Comparison of ENCODE assay signal across 18 cellular contexts in genomic region chr5:171601266-171601881, GRCh38.
DNase-seq lines count a peak whose midpoint lies in the region; ATAC-seq and TF ChIP-seq lines count a peak whose summit lies in the region.
"Had no signal": no experiment of that assay in that cellular context is flagged by ENCODE, and none has a peak within 500 bp of the region (broad histone marks: within the 10 kb centered on the region; RNA-seq: fewer than 3 reads in every experiment).

No MANE protein-coding gene starts in this region.

- H3T11ph ChIP-seq in H9 (ENCODE audit: low read length): no peak overlapping the region

- H3K23me2 ChIP-seq in H9 (ENCODE audit: insufficient read length, low read depth, low read length, poor library complexity, severe bottlenecking): no peaks in the 10 kb centered on the region

- no peak overlapping the region for H3K4me2 ChIP-seq in H9 (ENCODE audit: insufficient read depth, insufficient read length, low read length)
- H3K4me2 ChIP-seq: A549, KMS-11 had no signal

- H2BK15ac ChIP-seq in H9 (ENCODE audit: low read depth, low read length): no peak overlapping the region

- H3K79me1 ChIP-seq in H9 (ENCODE audit: insufficient read depth, low read depth, low read length, poor library complexity, severe bottlenecking): no peaks in the 10 kb centered on the region

- no peak overlapping the region for H3K23ac ChIP-seq in H9 (ENCODE audit: insufficient read length, low read depth, low read length)

- no peak for ATAC-seq in GM19328 (IDR thresholded peaks at IDR 0.05; ENCODE audit: unreplicated experiment)
- ATAC-seq: HCT116, Right ventricle myocardium inferior, WTC11 had no signal

- H3K27me3 Mint-ChIP-seq in H9 (ENCODE audit: low read depth): peaks cover 26% of the 10 kb centered on the region

- no peak for TF ChIP-seq CTCF in H9 (conservative IDR thresholded peaks at IDR 0.05)

- peaks cover 4 to 8% (median 4%) of the 10 kb centered on the region in 3 experiments; a peak in 6 of 7 replicates for H3K36me3 Mint-ChIP-seq in H9 (ENCODE audit: insufficient read depth in 1 of 3, low read depth in 3 of 3)
- H3K36me3 Mint-ChIP-seq: type B pancreatic cell had no signal

- H2BK5ac ChIP-seq in H9 (ENCODE audit: insufficient read length, low read length): no peak overlapping the region

- no peak overlapping the region for H3K4me3 Mint-ChIP-seq in H9
- H3K4me3 Mint-ChIP-seq: immature natural killer cell, type B pancreatic cell, WTC11 had no signal

- DNase-seq in NCI-H748 (lab: John Stamatoyannopoulos, UW; ENCODE audit: unreplicated experiment): peak; percentile 9
- no peak for DNase-seq in NCI-H748 treated with DMSO at 0.1 percent for 48 hours (lab: John Stamatoyannopoulos, UW)
- peak; percentile 27 for DNase-seq in H9
- DNase-seq in SKM-1 (lab: John Stamatoyannopoulos, UW; ENCODE audit: unreplicated experiment): peak; percentile 76
- peak; percentile 38 for DNase-seq in medulla oblongata (ENCODE audit: extremely low spot score)
- no peak for DNase-seq in iPS-NIHi7 (ENCODE audit: extremely low spot score)
- no peak for DNase-seq in inferior parietal cortex (ENCODE audit: extremely low spot score)
- DNase-seq: DMS153, immature natural killer cell, NCI-H226, sigmoid colon had no signal

- no peak overlapping the region for H3K4ac ChIP-seq in H9 (ENCODE audit: low read depth, low read length)

- no peak overlapping the region for H3K18ac ChIP-seq in H9 (ENCODE audit: insufficient read length, low read depth, low read length)

- H3K56ac ChIP-seq in H9 (ENCODE audit: insufficient read length, low read depth, low read length): no peak overlapping the region

- no peaks in the 10 kb centered on the region for H4K20me1 ChIP-seq in H9 (ENCODE audit: control insufficient read depth, insufficient read depth, insufficient read length)

- no peak overlapping the region for H3K14ac ChIP-seq in H9 (ENCODE audit: insufficient read depth, low read length)

- no peak overlapping the region for H3K27ac ChIP-seq in H9 (ENCODE audit: insufficient read length, low read depth, low read length)
- H3K27ac ChIP-seq: A549, KMS-11, sigmoid colon had no signal

- H2BK20ac ChIP-seq in H9 (ENCODE audit: low read depth, low read length, poor library complexity, severe bottlenecking): no peak overlapping the region

- no peak overlapping the region for H2BK120ac ChIP-seq in H9 (ENCODE audit: low read depth, low read length, poor library complexity, severe bottlenecking)

- H3K27me3 ChIP-seq in H9 (ENCODE audit: insufficient read depth, low read length): no peaks in the 10 kb centered on the region
- H3K27me3 ChIP-seq: sigmoid colon had no signal

- H4K91ac ChIP-seq in H9 (ENCODE audit: insufficient read length, low read depth, low read length): no peak overlapping the region

- H3K4me1 Mint-ChIP-seq in H9: peaks cover 2% of the 10 kb centered on the region in 2 experiments; a peak in 3 of 4 replicates

- no peak overlapping the region for H2BK12ac ChIP-seq in H9 (ENCODE audit: insufficient read length, low read depth, low read length)

- H2AK5ac ChIP-seq in H9 (ENCODE audit: insufficient read length, low read length): no peak overlapping the region

- H3K9ac ChIP-seq in H9 (ENCODE audit: extremely low read depth, insufficient read length, low read length): no peak overlapping the region
- H3K9ac ChIP-seq: KMS-11 had no signal

- no peak overlapping the region for H4K8ac ChIP-seq in H9 (replicated peaks; ENCODE audit: insufficient read length, low read depth, low read length)

- H3K27ac Mint-ChIP-seq in H9: no peak overlapping the region
- H3K27ac Mint-ChIP-seq: immature natural killer cell, type B pancreatic cell, WTC11 had no signal

- WGBS in H9 (ENCODE audit: extremely low coverage, insufficient read length, low lambda C conversion rate): no CpG with 5 or more reads among the region's 9 CpGs

- peaks cover 4% of the 10 kb centered on the region for H3K9me3 ChIP-seq in H9 (ENCODE audit: control insufficient read depth, low read depth, low read length)
- H3K9me3 ChIP-seq: sigmoid colon had no signal

- H3K79me2 ChIP-seq in H9 (ENCODE audit: insufficient read depth, low read length): no peaks in the 10 kb centered on the region

- peaks cover 9 to 19% of the 10 kb centered on the region in 2 experiments for H3K9me3 Mint-ChIP-seq in H9
- H3K9me3 Mint-ChIP-seq: immature natural killer cell had no signal

- no peaks in the 10 kb centered on the region for H3K4me1 ChIP-seq in H9 (ENCODE audit: insufficient read depth, low read length)

- no peak overlapping the region for H4K5ac ChIP-seq in H9 (ENCODE audit: insufficient read length, low read depth, low read length)

- no peak overlapping the region for H2AFZ ChIP-seq in H9 (ENCODE audit: low read length)

Comparison
In these comparisons a context has a peak if more than half of its experiments do, and no peak if none do; other contexts are left out.
1. DNase-seq: peak in NCI-H748 (single experiment), H9 (single experiment), SKM-1 (single experiment) and medulla oblongata (single experiment); none in NCI-H748 treated with DMSO at 0.1 percent for 48 hours (single experiment), iPS-NIHi7 (single experiment) and inferior parietal cortex (single experiment).